In genomic region chr11:119320593-119321524, GRCh38 we compare ENCODE assay signal across 8 cellular contexts. TPM values are rescaled to one million over a fixed set of nuclear protein-coding genes. Genes with fewer than 3 reads are reported as not detected.
DNase-seq lines count a peak whose midpoint lies in the region; ATAC-seq and TF ChIP-seq lines count a peak whose summit lies in the region.

No MANE protein-coding gene starts in this region.

- H2BK15ac ChIP-seq in IMR-90 (ENCODE audit: low read depth, low read length): peak overlapping the region; percentile 91; the same call in 2 of the 3 replicates

- H3K79me1 ChIP-seq in IMR-90 (ENCODE audit: low read depth in 1 of 2, low read length in 2 of 2): peaks cover 3 to 39% of the 10 kb centered on the region in 2 experiments; a peak in 3 of 4 replicates

- H3K27me3 Mint-ChIP-seq in CD8-positive, alpha-beta T cell (ENCODE audit: low read depth): peaks cover 7% of the 10 kb centered on the region
- H3K27me3 Mint-ChIP-seq in naive thymus-derived CD8-positive, alpha-beta T cell: peaks cover 1 to 20% (median 8%) of the 10 kb centered on the region in 5 donors

- H4K91ac ChIP-seq in IMR-90 (ENCODE audit: insufficient read depth, low read depth, low read length): peak overlapping the region; percentile 99

- H3K4ac ChIP-seq in IMR-90 (ENCODE audit: low read depth, low read length): peak overlapping the region; percentile 99

- H2AFZ ChIP-seq in IMR-90 (replicated peaks; ENCODE audit: low read length, poor library complexity): peak overlapping the region; percentile 96

- H3K36me3 Mint-ChIP-seq in CD8-positive, alpha-beta T cell: no peaks in the 10 kb centered on the region
- H3K36me3 Mint-ChIP-seq in naive thymus-derived CD8-positive, alpha-beta T cell: no peaks in the 10 kb centered on the region

- H3K9me3 Mint-ChIP-seq in CD8-positive, alpha-beta T cell: no peaks in the 10 kb centered on the region
- no peaks in the 10 kb centered on the region for H3K9me3 Mint-ChIP-seq in naive thymus-derived CD8-positive, alpha-beta T cell

- peaks cover 10% of the 10 kb centered on the region for H3K27me3 ChIP-seq in CD8-positive, alpha-beta T cell (ENCODE audit: insufficient read depth, low read length)
- no peaks in the 10 kb centered on the region for H3K27me3 ChIP-seq in IMR-90 (ENCODE audit: control insufficient read depth, insufficient read depth, low read length)
- H3K27me3 ChIP-seq in vagina: no peaks in the 10 kb centered on the region

- H3K14ac ChIP-seq in IMR-90 (replicated peaks; ENCODE audit: low read depth, low read length): peak overlapping the region; percentile 94

- H3K4me3 Mint-ChIP-seq in CD8-positive, alpha-beta T cell: peak overlapping the region; percentile 82
- peak overlapping the region; percentile 60 to 90 (median 84) for H3K4me3 Mint-ChIP-seq in naive thymus-derived CD8-positive, alpha-beta T cell

- peak overlapping the region; percentile 88 for H3K56ac ChIP-seq in IMR-90 (ENCODE audit: extremely low read depth, insufficient read depth, low read length)

- H3K9ac ChIP-seq in IMR-90 (ENCODE audit: low read depth, low read length): peak overlapping the region; percentile 79

- peak overlapping the region; percentile 98 for H3K23ac ChIP-seq in IMR-90 (ENCODE audit: low read depth, low read length)

- peak overlapping the region; percentile 80 for H3K27ac Mint-ChIP-seq in CD8-positive, alpha-beta T cell
- H3K27ac Mint-ChIP-seq in naive thymus-derived CD8-positive, alpha-beta T cell: peak overlapping the region; percentile 25 to 91 (median 84)

- peaks cover 3% of the 10 kb centered on the region for H4K20me1 ChIP-seq in IMR-90 (ENCODE audit: insufficient read depth, low read length)

- H2BK120ac ChIP-seq in IMR-90 (ENCODE audit: low read depth, low read length): peak overlapping the region; percentile 95

- 1% methylated on average over 13 of the region's 64 CpGs; no CpG with 5 or more reads in 1 of the 2 experiments for WGBS in IMR-90 (ENCODE audit: extremely low coverage in 2 of 2, insufficient read length in 1 of 2), 2 experiments

- no peaks in the 10 kb centered on the region for H3K36me3 ChIP-seq in CD8-positive, alpha-beta T cell (ENCODE audit: insufficient read depth, low read length)
- H3K36me3 ChIP-seq in IMR-90 (ENCODE audit: control insufficient read depth, insufficient read depth, low read length) (no peaks in the 10 kb centered on the region), vagina (no peaks in the 10 kb centered on the region)

- ATAC-seq in CD8-positive, alpha-beta T cell: peak; percentile 68
- ATAC-seq in GM19452 (IDR thresholded peaks at IDR 0.05; ENCODE audit: unreplicated experiment) (peak; percentile 56), IMR-90 (ENCODE audit: low read depth) (peak; percentile 70), HG03565 (IDR thresholded peaks at IDR 0.05; ENCODE audit: unreplicated experiment) (no peak)
- peak; percentile 74 for ATAC-seq in naive thymus-derived CD8-positive, alpha-beta T cell

- H2AK5ac ChIP-seq in IMR-90 (ENCODE audit: low read depth, low read length): peak overlapping the region; percentile 97

- H3K4me1 ChIP-seq in CD8-positive, alpha-beta T cell (ENCODE audit: insufficient read depth, low read length): peaks cover 21% of the 10 kb centered on the region
- H3K4me1 ChIP-seq in IMR-90 (ENCODE audit: control insufficient read depth, insufficient read depth, low read length): peaks cover 38% of the 10 kb centered on the region
- H3K4me1 ChIP-seq in vagina: peaks cover 53% of the 10 kb centered on the region

- DNase-seq in CD8-positive, alpha-beta T cell: peak in 5 of 7 experiments; percentile 38 to 73 (median 55)
- DNase-seq in IMR-90 (peak; percentile 65), fibroblast of mammary gland (ENCODE audit: low read depth) (peak; percentile 25), vagina (ENCODE audit: extremely low spot score in 2 of 2) (peak in 1 of 2 donors; percentile 86)
- DNase-seq in activated T-cell treated with anti-CD3 and anti-CD28 coated beads, Interleukin-2, amount 50 U/mL, for 48 hours: peak; percentile 79 to 82
- DNase-seq in naive thymus-derived CD8-positive, alpha-beta T cell: peak in 9 of 10 donors; percentile 26 to 70 (median 52)

- H2BK20ac ChIP-seq in IMR-90 (ENCODE audit: low read depth, low read length): peak overlapping the region; percentile 63

- POLR2A ChIA-PET in CD8-positive, alpha-beta T cell (lab: Charles Lee): interaction anchor here (0.6 to 1.6 kb wide), 9 partner anchors 12 to 253 kb away, joined by 3 to 12 read pairs (median 3); partner anchors contain the start of genes CBL and VPS11
- POLR2A ChIA-PET in IMR-90 (lab: Charles Lee; ENCODE audit: unreplicated experiment): interaction anchor here (0.8 to 1.2 kb wide), 3 partner anchors 13 to 16 kb away, joined by 4 to 7 read pairs (median 4); no protein-coding TSS in a partner anchor
- POLR2A ChIA-PET in naive thymus-derived CD8-positive, alpha-beta T cell (lab: Charles Lee): interaction anchor here (0.6 to 11.7 kb wide), 10 partner anchors 8 to 236 kb away, joined by 3 to 138 read pairs (median 6); partner anchors contain the start of genes CBL and RNF26

- CTCF ChIA-PET in CD8-positive, alpha-beta T cell (lab: Charles Lee): interaction anchor here (0.9 to 8.7 kb wide), 16 partner anchors 9 to 173 kb away, joined by 3 to 103 read pairs (median 6); partner anchors contain the start of genes ABCG4, C1QTNF5 and CBL
- CTCF ChIA-PET in IMR-90 (lab: Yijun Ruan, JAX): interaction anchor here (0.6 to 1.7 kb wide), 5 partner anchors 10 to 176 kb away, joined by 3 to 9 read pairs (median 3); no protein-coding TSS in a partner anchor

- H2BK5ac ChIP-seq in IMR-90 (ENCODE audit: low read depth, low read length, poor library complexity, severe bottlenecking): peak overlapping the region; percentile 84

- H3K4me2 ChIP-seq in IMR-90 (ENCODE audit: low read depth, low read length): peak overlapping the region; percentile 73

- no peak for TF ChIP-seq RAD21 in IMR-90 (IDR thresholded peaks at IDR 0.05; ENCODE audit: low read length)

- peak overlapping the region; percentile 98 for H4K5ac ChIP-seq in IMR-90 (ENCODE audit: low read depth, low read length)

- peak; percentile 43; the same call in 1 of the 2 replicates for TF ChIP-seq POLR2A in IMR-90 (IDR thresholded peaks at IDR 0.05; ENCODE audit: low read depth, low read length)
- peak in 1 of 2 donors; percentile 21 for TF ChIP-seq POLR2A in vagina (IDR thresholded peaks at IDR 0.05)

- peak overlapping the region; percentile 34 for H3K27ac ChIP-seq in CD8-positive, alpha-beta T cell (ENCODE audit: low read depth, low read length)
- peak overlapping the region; percentile 93 for H3K27ac ChIP-seq in IMR-90 (ENCODE audit: insufficient read depth, low read length)
- H3K27ac ChIP-seq in vagina: peak overlapping the region; percentile 88

- no peaks in the 10 kb centered on the region for H3K9me3 ChIP-seq in CD8-positive, alpha-beta T cell (ENCODE audit: low read length)
- H3K9me3 ChIP-seq in IMR-90 (ENCODE audit: control insufficient read depth, insufficient read depth, low read length): no peaks in the 10 kb centered on the region
- no peaks in the 10 kb centered on the region for H3K9me3 ChIP-seq in vagina

- intact Hi-C loops in CD8-positive, alpha-beta T cell (cut with DNase I, micrococcal nuclease): loop anchor here in 1 of 2 experiments (1.0 to 5.0 kb wide), 4 partner anchors 14 to 254 kb away; partner anchors contain the start of genes RNF26 and VPS11
- intact Hi-C loops in IMR-90 (cut with micrococcal nuclease): loop anchor here (2.0 to 5.0 kb wide), 2 partner anchors 18 to 174 kb away; partner anchors contain the start of gene ABCG4
- intact Hi-C loops in vagina (cut with DNase I): no loop called here

- peak overlapping the region; percentile 81 for H3K4me3 ChIP-seq in CD8-positive, alpha-beta T cell (ENCODE audit: low read depth, low read length)
- H3K4me3 ChIP-seq in IMR-90 (ENCODE audit: insufficient read depth, low read depth, low read length): peak overlapping the region; percentile 29
- peak overlapping the region; percentile 40 for H3K4me3 ChIP-seq in fibroblast of mammary gland (ENCODE audit: control insufficient read depth, low read depth, low read length)
- H3K4me3 ChIP-seq in vagina: peak overlapping the region; percentile 41 to 48

- peaks cover 30% of the 10 kb centered on the region for H3K4me1 Mint-ChIP-seq in CD8-positive, alpha-beta T cell (ENCODE audit: low read depth)
- peaks cover 17 to 34% (median 31%) of the 10 kb centered on the region in 4 donors for H3K4me1 Mint-ChIP-seq in naive thymus-derived CD8-positive, alpha-beta T cell

- peak overlapping the region; percentile 95 to 98 for H4K8ac ChIP-seq in IMR-90 (ENCODE audit: low read depth in 2 of 2, low read length in 2 of 2)

- peak overlapping the region; percentile 74 for H3K18ac ChIP-seq in IMR-90 (ENCODE audit: low read depth, low read length)

- in situ Hi-C loops in IMR-90 (cut with MboI; ENCODE audit: low sequenced_read_pairs): no loop called here

- peaks cover 17% of the 10 kb centered on the region for H3K9me1 ChIP-seq in IMR-90 (ENCODE audit: insufficient read depth, low read length)

- dilution Hi-C loops in IMR-90 (cut with HindIII; ENCODE audit: low sequenced_read_pairs, unreplicated experiment): no loop called here

- TF ChIP-seq CTCF in CD8-positive, alpha-beta T cell (IDR thresholded peaks at IDR 0.05): no peak
- no peak for TF ChIP-seq CTCF in IMR-90 (conservative IDR thresholded peaks at IDR 0.05; ENCODE audit: low read depth, low read length)
- TF ChIP-seq CTCF in fibroblast of mammary gland (conservative IDR thresholded peaks at IDR 0.05; ENCODE audit: control insufficient read depth, insufficient read depth, low read depth, low read length): no peak
- TF ChIP-seq CTCF in vagina (IDR thresholded peaks at IDR 0.05): peak in 1 of 3 experiments; percentile 2

- BruUV-seq in IMR-90 (replicated peaks; lab: Mats Ljungman, UMichigan): no TSS peak

- peak overlapping the region; percentile 93 for H2AK9ac ChIP-seq in IMR-90 (replicated peaks; ENCODE audit: low read depth, low read length, poor library complexity)

RNA-seq across cellular contexts. Expression of gene MCAM, which starts 3.9 kb away (rescaled TPM):
- total RNA-seq in CD8-positive, alpha-beta T cell: 10 to 100 TPM; 16.1 to 18.3 TPM
- total RNA-seq in IMR-90 (2012; rRNA removed) (131 and 165 TPM in 2 replicates), vagina (295 TPM)
- 79.4 and 95.1 TPM in 2 replicates for polyA plus RNA-seq in IMR-90 (2012; rRNA removed)
- 197 and 220 TPM in 2 replicates for polyA plus RNA-seq in IMR-90 (2012; cell fraction: cytosol; rRNA removed)
- polyA plus RNA-seq in IMR-90 (2012; cell fraction: nucleus; rRNA removed; ENCODE audit: low replicate concordance): 58.2 and 150 TPM in 2 replicates
- under 1 TPM; 0.33 to 0.55 TPM for total RNA-seq in naive thymus-derived CD8-positive, alpha-beta T cell
- polyA plus RNA-seq in naive thymus-derived CD8-positive, alpha-beta T cell: 1 to 10 TPM in 1 of 3 donors, under 1 TPM in 2; 0.35 to 1.2 (median 0.65) TPM

RNA-seq across cellular contexts. Expression of gene RNF26, which starts 13.5 kb away (rescaled TPM):
- 10 to 100 TPM; 20.9 TPM for total RNA-seq in CD8-positive, alpha-beta T cell
- 3.4 and 3.6 TPM in 2 replicates for total RNA-seq in IMR-90 (2012; rRNA removed)
- polyA plus RNA-seq in IMR-90 (2012; rRNA removed): 36.7 and 38.1 TPM in 2 replicates
- 34.0 and 44.0 TPM in 2 replicates for polyA plus RNA-seq in IMR-90 (2012; cell fraction: cytosol; rRNA removed)
- polyA plus RNA-seq in IMR-90 (2012; cell fraction: nucleus; rRNA removed; ENCODE audit: low replicate concordance): 7.8 and 14.3 TPM in 2 replicates
- 10 to 100 TPM; 19.8 to 21.1 TPM for total RNA-seq in naive thymus-derived CD8-positive, alpha-beta T cell
- 10 to 100 TPM; 37.0 to 45.9 (median 39.6) TPM for polyA plus RNA-seq in naive thymus-derived CD8-positive, alpha-beta T cell
- total RNA-seq in vagina: 19.6 TPM

RNA-seq across cellular contexts. Expression of gene C1QTNF5, which starts 19.8 kb away (rescaled TPM):
- total RNA-seq in CD8-positive, alpha-beta T cell: not detected
- total RNA-seq in IMR-90 (2012; rRNA removed): 1.9 and 2.0 TPM in 2 replicates
- 5.4 and 5.8 TPM in 2 replicates for polyA plus RNA-seq in IMR-90 (2012; rRNA removed)
- polyA plus RNA-seq in IMR-90 (2012; cell fraction: cytosol; rRNA removed): 5.1 and 9.5 TPM in 2 replicates
- polyA plus RNA-seq in IMR-90 (2012; cell fraction: nucleus; rRNA removed; ENCODE audit: low replicate concordance): 5.6 and 7.4 TPM in 2 replicates
- total RNA-seq in naive thymus-derived CD8-positive, alpha-beta T cell: not detected
- polyA plus RNA-seq in naive thymus-derived CD8-positive, alpha-beta T cell: not detected
- 32.2 TPM for total RNA-seq in vagina

RNA-seq across cellular contexts. Expression of gene MFRP, which starts 25.6 kb away (rescaled TPM):
- total RNA-seq in CD8-positive, alpha-beta T cell: not detected
- total RNA-seq in IMR-90 (2012; rRNA removed) (not detected in 2 replicates), vagina (not detected)
- not detected in 2 replicates for polyA plus RNA-seq in IMR-90 (2012; rRNA removed)
- 0.02 and 0.05 TPM in 2 replicates for polyA plus RNA-seq in IMR-90 (2012; cell fraction: cytosol; rRNA removed)
- polyA plus RNA-seq in IMR-90 (2012; cell fraction: nucleus; rRNA removed; ENCODE audit: low replicate concordance): not detected in 2 replicates
- total RNA-seq in naive thymus-derived CD8-positive, alpha-beta T cell: not detected
- polyA plus RNA-seq in naive thymus-derived CD8-positive, alpha-beta T cell: not detected

Comparison
In these comparisons a context has a peak if more than half of its experiments do, and no peak if none do; other contexts are left out.
1. H3K27ac ChIP-seq: peak in every context shown above with its lines; median percentile 93 in IMR-90; 88 in vagina; 34 in CD8-positive, alpha-beta T cell.
2. H3K4me3 ChIP-seq: peak in every context shown above with its lines; median percentile 81 in CD8-positive, alpha-beta T cell; 44 in vagina; 40 in fibroblast of mammary gland; 29 in IMR-90.
3. RNA of gene MCAM, which starts 3.9 kb away (total RNA-seq): 295 TPM in vagina (single experiment), 131 to 165 TPM in IMR-90 and 16.1 to 18.3 TPM in CD8-positive, alpha-beta T cell; 0.33 to 0.55 TPM in naive thymus-derived CD8-positive, alpha-beta T cell; every median in the first group is over 10 times any median in the second.
4. RNA of gene C1QTNF5, which starts 19.8 kb away (total RNA-seq): 32.2 TPM in vagina (single experiment); 1.9 to 2.0 TPM in IMR-90, not detected in CD8-positive, alpha-beta T cell and not detected in naive thymus-derived CD8-positive, alpha-beta T cell; every median in the first group is over 10 times any median in the second.